ENCODE assay signal across 26 cellular contexts in the genomic region with DNA sequence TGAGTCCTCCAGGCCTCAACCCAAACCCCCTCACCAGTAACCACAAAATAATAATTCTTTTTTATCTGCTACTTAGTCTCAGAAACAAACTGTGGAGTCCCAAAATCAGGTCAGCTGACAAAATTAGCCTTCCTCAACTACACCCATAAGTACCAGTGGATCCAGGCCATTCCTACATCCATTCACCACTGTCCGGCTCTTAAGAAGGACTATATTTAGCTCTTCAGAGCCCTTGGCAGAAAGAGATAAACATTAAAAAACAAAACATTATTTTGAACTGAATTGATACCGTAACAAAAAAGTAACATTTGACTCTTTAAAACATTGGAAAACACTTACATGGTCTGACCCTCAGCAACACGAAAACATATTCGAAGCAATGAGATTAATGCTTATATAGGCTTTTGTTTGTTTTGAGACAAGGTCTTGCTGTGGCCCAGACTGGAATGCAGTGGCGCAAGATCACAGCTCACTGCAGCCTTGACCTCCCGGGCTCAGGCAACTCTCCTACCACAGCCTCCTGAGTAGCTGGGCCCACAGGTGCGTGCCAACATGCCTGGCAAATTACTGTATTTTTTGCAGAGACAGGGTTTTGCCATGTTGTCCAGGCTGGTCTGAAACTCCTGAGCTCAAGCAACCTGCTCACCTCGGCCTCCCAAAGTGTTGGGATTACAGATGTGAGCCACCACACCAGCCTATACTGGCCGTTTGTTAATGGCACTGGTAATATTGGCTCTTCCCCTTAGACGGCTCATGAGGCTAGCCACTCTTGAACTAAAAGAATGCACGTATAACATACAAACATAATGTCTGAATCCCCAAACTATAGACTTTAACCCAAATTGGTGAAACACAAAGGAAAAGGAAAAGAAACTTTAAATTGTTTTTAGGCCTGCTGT.
DNase-seq lines count a peak whose midpoint lies in the region; ATAC-seq, FAIRE-seq and TF ChIP-seq lines count a peak whose summit lies in the region.
"Had no signal": no experiment of that assay in that cellular context is flagged by ENCODE, and none has a peak within 500 bp of the region (broad histone marks: within the 10 kb centered on the region; RNA-seq: fewer than 3 reads in every experiment).

No MANE protein-coding gene starts in this region.

- POLR2A ChIA-PET in HepG2 (lab: Yijun Ruan, JAX), result interaction anchor here (1.4 kb wide), 2 partner anchors 10 to 12 kb away, joined by 3 to 10 read pairs; no protein-coding TSS in a partner anchor

- intact Hi-C loops in HepG2 (cut with micrococcal nuclease; ENCODE audit: unreplicated experiment) (loop anchor here (1.0 to 5.0 kb wide), 2 partner anchors 12 to 41 kb away; no protein-coding TSS in a partner anchor), right lobe of liver (cut with DNase I) (no loop called here), lower lobe of right lung (cut with DNase I) (no loop called here)

- H3K79me2 ChIP-seq in HepG2 (ENCODE audit: insufficient read depth, low read length), result no peaks in the 10 kb centered on the region
- no peaks in the 10 kb centered on the region for H3K79me2 ChIP-seq in osteoblast (ENCODE audit: insufficient read depth, low read length)

- peak; percentile 30; the same call in 1 of the 2 replicates for TF ChIP-seq CTCF in HepG2 (CRISPR knock-in tag; IDR thresholded peaks at IDR 0.05)
- TF ChIP-seq CTCF in right lobe of liver (IDR thresholded peaks at IDR 0.05), result no peak
- TF ChIP-seq CTCF in brain microvascular endothelial cell (IDR thresholded peaks at IDR 0.05; ENCODE audit: low read depth, low read length, missing control alignments), result no peak
- no peak for TF ChIP-seq CTCF in lower lobe of right lung (IDR thresholded peaks at IDR 0.05)
- TF ChIP-seq CTCF in osteoblast (IDR thresholded peaks at IDR 0.05; ENCODE audit: extremely low read depth, low read depth, low read length), result no peak

- H3K4me1 ChIP-seq in HepG2 (ENCODE audit: insufficient read depth, low read length) (peaks cover 50% of the 10 kb centered on the region), right lobe of liver (no peaks in the 10 kb centered on the region), lower lobe of right lung (no peaks in the 10 kb centered on the region), osteoblast (ENCODE audit: insufficient read depth, low read length) (peaks cover 3% of the 10 kb centered on the region)

- H3K27ac ChIP-seq in HepG2 (ENCODE audit: extremely low read length, insufficient read depth, low read length) (peak overlapping the region; percentile 53), right lobe of liver (no peak overlapping the region), brain microvascular endothelial cell (no peak overlapping the region), lower lobe of right lung (no peak overlapping the region), osteoblast (ENCODE audit: low read depth, low read length) (no peak overlapping the region)
- H3K27ac ChIP-seq: BLaER1, WERI-Rb-1 had no signal

- H3K27me3 ChIP-seq in HepG2 (ENCODE audit: control insufficient read depth in 1 of 2, insufficient read depth in 2 of 2, low read length in 2 of 2), result no peaks in the 10 kb centered on the region
- H3K27me3 ChIP-seq in right lobe of liver, result no peaks in the 10 kb centered on the region
- no peaks in the 10 kb centered on the region for H3K27me3 ChIP-seq in brain microvascular endothelial cell (replicated peaks)
- no peaks in the 10 kb centered on the region for H3K27me3 ChIP-seq in lower lobe of right lung (ENCODE audit: low read depth)
- no peaks in the 10 kb centered on the region for H3K27me3 ChIP-seq in osteoblast (ENCODE audit: insufficient read depth, low read length)
- H3K27me3 ChIP-seq: BLaER1 had no signal

- H3K4me2 ChIP-seq in HepG2 (ENCODE audit: low read depth, low read length) (peak overlapping the region; percentile 59), osteoblast (ENCODE audit: insufficient read depth, low read length) (no peak overlapping the region)
- H3K4me2 ChIP-seq: BLaER1 had no signal

- no peaks in the 10 kb centered on the region for H3K4me1 Mint-ChIP-seq in natural killer cell treated with Interleukin-12 subunit alpha and Interleukin-12 subunit beta and Interleukin-15 and Interleukin-18, amount 100 ng/mL, for 72 hours (ENCODE audit: low read depth in 2 of 2)
- H3K4me1 Mint-ChIP-seq: activated naive CD8-positive, alpha-beta T cell treated with anti-CD3 and anti-CD28 coated beads for 36 hours; memory B cell had no signal

- CTCF ChIA-PET in HepG2 (lab: Yijun Ruan, JAX; ENCODE audit: low intra/inter-chr PET ratio, low total read pairs), result no interaction called here

- H3K27me3 Mint-ChIP-seq in natural killer cell treated with Interleukin-12 subunit alpha and Interleukin-12 subunit beta and Interleukin-15 and Interleukin-18, amount 100 ng/mL, for 72 hours, result no peaks in the 10 kb centered on the region
- H3K27me3 Mint-ChIP-seq: activated naive CD8-positive, alpha-beta T cell treated with anti-CD3 and anti-CD28 coated beads for 36 hours; brain; memory B cell had no signal

- no peak overlapping the region for H3K4me3 Mint-ChIP-seq in natural killer cell treated with Interleukin-12 subunit alpha and Interleukin-12 subunit beta and Interleukin-15 and Interleukin-18, amount 100 ng/mL, for 72 hours
- H3K4me3 Mint-ChIP-seq: activated naive CD8-positive, alpha-beta T cell treated with anti-CD3 and anti-CD28 coated beads for 36 hours; brain; memory B cell; T-helper 2 cell treated with Interferon-gamma antibody and Interleukin-4, amounts not matched to agents 5 μg/mL and 100 μg/mL, for 36 hours had no signal

- TF ChIP-seq POLR2A in HepG2 (IDR thresholded peaks at IDR 0.05; ENCODE audit: insufficient read depth in 1 of 2, low read depth in 2 of 2, low read length in 2 of 2) (no peak), right lobe of liver (IDR thresholded peaks at IDR 0.05) (no peak)

- H3K27ac Mint-ChIP-seq in natural killer cell treated with Interleukin-12 subunit alpha and Interleukin-12 subunit beta and Interleukin-15 and Interleukin-18, amount 100 ng/mL, for 72 hours, result no peak overlapping the region
- H3K27ac Mint-ChIP-seq: activated naive CD8-positive, alpha-beta T cell treated with anti-CD3 and anti-CD28 coated beads for 36 hours; brain; memory B cell; T-helper 2 cell treated with Interferon-gamma antibody and Interleukin-4, amounts not matched to agents 5 μg/mL and 100 μg/mL, for 36 hours had no signal

- DNase-seq in HepG2 (ENCODE audit: low spot score) (peak; percentile 92), right lobe of liver (no peak), brain microvascular endothelial cell (peak; percentile 22), lower lobe of right lung (peak; percentile 49), SHP77 (lab: John Stamatoyannopoulos, UW) (no peak), AG08396 (ENCODE audit: low spot score) (no peak), osteoblast (ENCODE audit: insufficient read length, low spot score, missing footprints) (no peak)
- no peak for DNase-seq in natural killer cell treated with Interleukin-12 subunit alpha and Interleukin-12 subunit beta and Interleukin-15 and Interleukin-18, amount 100 ng/mL, for 72 hours (ENCODE audit: low spot score)
- DNase-seq: activated CD4-positive, alpha-beta T cell treated with anti-CD3 and anti-CD28 coated beads, Interleukin-2, amount 50 U/mL, for 4 hours; activated effector memory CD4-positive, alpha-beta T cell treated with Interleukin-2 at 50 U/mL for 16 hours; activated naive CD8-positive, alpha-beta T cell treated with anti-CD3 and anti-CD28 coated beads for 36 hours; COR-L47; hypothalamus; NCI-H1092; NCI-H1930; NCI-H226; NCI-H774; small intestine; stimulated activated CD4-positive, alpha-beta T cell treated with anti-CD3 and anti-CD28 coated beads, Interleukin-2, amount 100 ng/mL, for 24 hours; substantia nigra; WERI-Rb-1 had no signal

- no TSS peak for BruUV-seq in HepG2 (replicated peaks; lab: Mats Ljungman, UMichigan)

- peak; percentile 72 for FAIRE-seq in HepG2 (lab: Jason Lieb, UNC)
- FAIRE-seq: small intestine had no signal

- no peak overlapping the region for H2AFZ ChIP-seq in HepG2 (ENCODE audit: low read length)
- no peak overlapping the region for H2AFZ ChIP-seq in osteoblast (ENCODE audit: low read length)

- no peaks in the 10 kb centered on the region for H4K20me1 ChIP-seq in HepG2 (ENCODE audit: insufficient read depth, low read length)
- H4K20me1 ChIP-seq in osteoblast (ENCODE audit: insufficient read depth, low read length), result no peaks in the 10 kb centered on the region
- H4K20me1 ChIP-seq: BLaER1 had no signal

- in situ Hi-C loops in HepG2 (cut with HindIII; ENCODE audit: extremely low pct_ligation_motif_present, low pct_unique_long_range_greater_than_20kb) (no loop called here), brain microvascular endothelial cell (cut with HindIII; ENCODE audit: low pct_ligation_motif_present, low sequenced_read_pairs) (no loop called here)

- TF ChIP-seq EP300 in HepG2 (IDR thresholded peaks at IDR 0.05; ENCODE audit: low read depth in 2 of 2, low read length in 2 of 2), result peak; percentile 75 to 88
- TF ChIP-seq EP300 in HepG2 (CRISPR knock-in tag; IDR thresholded peaks at IDR 0.05; ENCODE audit: borderline replicate concordance), result peak; percentile 88; the same call in 1 of the 2 replicates

- H3K9me3 Mint-ChIP-seq in natural killer cell treated with Interleukin-12 subunit alpha and Interleukin-12 subunit beta and Interleukin-15 and Interleukin-18, amount 100 ng/mL, for 72 hours, result peaks cover 3% of the 10 kb centered on the region
- H3K9me3 Mint-ChIP-seq: activated naive CD8-positive, alpha-beta T cell treated with anti-CD3 and anti-CD28 coated beads for 36 hours; brain; memory B cell; T-helper 2 cell treated with Interferon-gamma antibody and Interleukin-4, amounts not matched to agents 5 μg/mL and 100 μg/mL, for 36 hours had no signal

- peak; percentile 46; the same call in 1 of the 2 replicates for TF ChIP-seq RAD21 in HepG2 (CRISPR knock-in tag; IDR thresholded peaks at IDR 0.05)

- ATAC-seq in HepG2 (peak; percentile 99), right lobe of liver (no peak), lower lobe of right lung (no peak)
- ATAC-seq in natural killer cell treated with Interleukin-12 subunit alpha and Interleukin-12 subunit beta and Interleukin-15 and Interleukin-18, amount 100 ng/mL, for 72 hours, result no peak

- H3K36me3 ChIP-seq in HepG2 (replicated peaks in 1 of 2; ENCODE audit: control insufficient read depth in 1 of 2, insufficient read depth in 2 of 2, low read length in 2 of 2) (no peaks in the 10 kb centered on the region), right lobe of liver (no peaks in the 10 kb centered on the region), brain microvascular endothelial cell (replicated peaks) (no peaks in the 10 kb centered on the region), lower lobe of right lung (no peaks in the 10 kb centered on the region), osteoblast (ENCODE audit: insufficient read depth, low read length) (peaks cover 3% of the 10 kb centered on the region)
- H3K36me3 ChIP-seq: HAP-1, WERI-Rb-1 had no signal

- H3K9me3 ChIP-seq in HepG2 (ENCODE audit: low read length) (no peaks in the 10 kb centered on the region), right lobe of liver (no peaks in the 10 kb centered on the region), lower lobe of right lung (no peaks in the 10 kb centered on the region), osteoblast (ENCODE audit: low read depth, low read length) (no peaks in the 10 kb centered on the region)
- H3K9me3 ChIP-seq: BLaER1, HAP-1 had no signal

- 9% methylated on average over 7 of the region's 11 CpGs for WGBS in HepG2 (ENCODE audit: low lambda C conversion rate)
- WGBS in right lobe of liver (ENCODE audit: insufficient coverage, low coverage, low lambda C conversion rate, missing lambda C conversion rate), result 80% methylated on average over 7 of the region's 11 CpGs

- no peaks in the 10 kb centered on the region for H3K36me3 Mint-ChIP-seq in natural killer cell treated with Interleukin-12 subunit alpha and Interleukin-12 subunit beta and Interleukin-15 and Interleukin-18, amount 100 ng/mL, for 72 hours
- H3K36me3 Mint-ChIP-seq: brain had no signal

- H3K9ac ChIP-seq in HepG2 (ENCODE audit: insufficient read depth, low read depth, low read length), result no peak overlapping the region
- H3K9ac ChIP-seq: BLaER1 had no signal

- H3K4me3 ChIP-seq in HepG2 (replicated peaks in 1 of 3; ENCODE audit: insufficient read depth in 1 of 3, low read depth in 2 of 3, low read length in 3 of 3) (peak overlapping the region in 1 of 3 experiments; percentile 17; a peak in 1 of 6 replicates), right lobe of liver (no peak overlapping the region), brain microvascular endothelial cell (ENCODE audit: low read depth, low read length) (no peak overlapping the region), lower lobe of right lung (no peak overlapping the region), osteoblast (ENCODE audit: insufficient read depth, low read length) (no peak overlapping the region)
- H3K4me3 ChIP-seq: BLaER1, HAP-1 had no signal

Comparison
In these comparisons a context has a peak if more than half of its experiments do, and no peak if none do; other contexts are left out.
1. DNase-seq: peak in HepG2 (single experiment), brain microvascular endothelial cell (single experiment) and lower lobe of right lung (single experiment); none in right lobe of liver (0 of 3), natural killer cell treated with Interleukin-12 subunit alpha and Interleukin-12 subunit beta and Interleukin-15 and Interleukin-18, amount 100 ng/mL, for 72 hours (single experiment), SHP77 (0 of 2), AG08396 (single experiment) and osteoblast (single experiment).